In the genomic region with DNA sequence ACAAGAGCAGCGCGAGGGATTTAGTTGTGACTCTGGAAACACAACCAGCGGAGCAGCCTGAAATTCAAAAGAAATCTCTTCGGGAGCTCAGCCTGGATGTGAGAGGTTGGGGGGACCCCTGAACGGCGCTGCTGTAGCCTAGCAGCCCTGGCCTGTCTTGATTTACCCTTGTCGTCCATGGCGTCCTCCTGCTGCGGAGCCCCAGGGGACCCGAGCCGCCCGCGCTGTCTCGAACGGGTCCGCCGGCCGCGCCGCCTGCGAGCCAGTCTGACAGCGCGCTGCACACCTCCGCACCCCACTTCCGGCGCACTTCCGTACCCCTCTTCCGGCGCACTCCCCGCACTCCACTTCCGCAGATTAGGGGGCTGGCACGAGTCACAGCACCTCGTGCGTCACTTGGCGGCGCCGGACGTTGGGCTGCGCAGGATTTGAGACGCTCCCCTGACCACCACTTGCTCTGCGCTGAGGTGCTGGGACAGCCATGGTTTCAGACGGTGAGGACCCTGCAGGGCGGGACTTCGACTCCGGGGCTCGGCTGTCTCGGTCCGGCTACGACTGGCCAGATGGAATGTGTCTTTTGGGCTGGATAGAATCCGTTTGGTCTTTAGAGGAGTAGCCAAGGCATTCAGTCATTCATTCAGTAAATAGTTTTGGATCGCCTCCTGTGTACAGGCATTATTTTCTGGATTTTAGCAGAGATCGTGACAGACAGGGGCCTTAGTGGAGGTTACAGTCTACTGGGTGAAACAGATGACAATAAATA, we compare ENCODE assay signal across 8 cellular contexts. TPM values are rescaled to one million over a fixed set of nuclear protein-coding genes. Genes with fewer than 3 reads are reported as not detected.
DNase-seq lines count a peak whose midpoint lies in the region; ATAC-seq, FAIRE-seq and TF ChIP-seq lines count a peak whose summit lies in the region.

A gene (minus strand): TSS at position 308 of the 763 bp plus-strand sequence. CDS start 129 bp downstream, at position 179.
A gene (plus strand): TSS at position 451 of the 763 bp plus-strand sequence. CDS start 31 bp downstream, at position 482.

- H2BK5ac ChIP-seq in H1 (ENCODE audit: low read depth, low read length) (peak within 1 kb of the TSS; percentile 80; the same call in 1 of the 2 replicates), mesenchymal stem cell (ENCODE audit: low read depth, low read length, poor library complexity, severe bottlenecking) (no peak within 1 kb of the TSS)

- peak; percentile 96 to 99 for TF ChIP-seq POLR2A in H1 (IDR thresholded peaks at IDR 0.05; ENCODE audit: control extremely low read depth in 1 of 2, low read depth in 2 of 2, low read length in 2 of 2)

- peak within 1 kb of the TSS; percentile 40 for H4K91ac ChIP-seq in H1 (replicated peaks; ENCODE audit: insufficient read length, low read length)
- no peak within 1 kb of the TSS for H4K91ac ChIP-seq in mesenchymal stem cell (ENCODE audit: low read length)

- peaks cover 2 to 20% (median 17%) of the 10 kb centered on the region in 4 experiments; a peak in 6 of 8 replicates for H3K36me3 ChIP-seq in H1 (ENCODE audit: control insufficient read depth in 2 of 4, insufficient read depth in 4 of 4, low read length in 3 of 4)
- H3K36me3 ChIP-seq in mesenchymal stem cell (ENCODE audit: control insufficient read depth in 1 of 2, insufficient read depth in 2 of 2, low read depth in 1 of 2, low read length in 2 of 2) = peaks cover 18 to 30% of the 10 kb centered on the region in 2 experiments

- H4K20me1 ChIP-seq in H1 (replicated peaks in 1 of 2; ENCODE audit: control insufficient read depth in 1 of 2, insufficient read depth in 2 of 2, low read length in 2 of 2) = peaks cover 0 to 4% of the 10 kb centered on the region in 2 experiments

- no peak within 1 kb of the TSS for H3K23ac ChIP-seq in H1 (ENCODE audit: insufficient read length)
- H3K23ac ChIP-seq in mesenchymal stem cell (ENCODE audit: low read length in 2 of 2) = peak within 1 kb of the TSS in 1 of 2 experiments; percentile 83

- peak within 1 kb of the TSS; percentile 34 for H3K56ac ChIP-seq in H1 (replicated peaks; ENCODE audit: insufficient read length, low read depth, low read length)

- H3K4ac ChIP-seq in H1 (replicated peaks; ENCODE audit: insufficient read length, low read depth, low read length) = peak within 1 kb of the TSS; percentile 96
- peak within 1 kb of the TSS; percentile 46 to 69 for H3K4ac ChIP-seq in mesenchymal stem cell (ENCODE audit: low read depth in 1 of 2, low read length in 2 of 2)

- peaks cover 0 to 20% of the 10 kb centered on the region in 2 experiments; a peak in 2 of 4 replicates for H3K79me2 ChIP-seq in H1 (ENCODE audit: control insufficient read depth in 1 of 2, insufficient read depth in 2 of 2, low read length in 2 of 2)

- H3K14ac ChIP-seq in H1 (ENCODE audit: insufficient read length) = no peak within 1 kb of the TSS
- H3K14ac ChIP-seq in mesenchymal stem cell (ENCODE audit: low read length in 2 of 2) = no peak within 1 kb of the TSS

- 0 out of 2 replicates have a peak within 1 kb of the TSS, but pooled peaks have one; percentile 24 for H2AFZ ChIP-seq in H1 (ENCODE audit: low read length)
- peak within 1 kb of the TSS; percentile 70 for H2AFZ ChIP-seq in mesenchymal stem cell (ENCODE audit: low read depth, low read length)

- no peaks in the 10 kb centered on the region for H3K9me3 ChIP-seq in H1 (ENCODE audit: insufficient read depth in 2 of 2, low read depth in 1 of 2, low read length in 1 of 2)
- no peaks in the 10 kb centered on the region for H3K9me3 ChIP-seq in mesenchymal stem cell (ENCODE audit: control insufficient read depth, low read length)

- peak within 1 kb of the TSS; percentile 90; the same call in 1 of the 2 replicates for H4K8ac ChIP-seq in H1 (ENCODE audit: extremely low read depth, insufficient read depth, low read length)
- H4K8ac ChIP-seq in mesenchymal stem cell (ENCODE audit: low read length) = peak within 1 kb of the TSS; percentile 74

- H2BK12ac ChIP-seq in H1 (ENCODE audit: low read depth, low read length) = no peak within 1 kb of the TSS; the same call in 1 of the 2 replicates
- H2BK12ac ChIP-seq in mesenchymal stem cell (ENCODE audit: low read length in 2 of 2) = no peak within 1 kb of the TSS

- H2BK120ac ChIP-seq in H1 (replicated peaks; ENCODE audit: low read depth, low read length) (peak within 1 kb of the TSS; percentile 87), mesenchymal stem cell (ENCODE audit: low read depth, low read length) (no peak within 1 kb of the TSS)

- no peak for TF ChIP-seq CTCF in H1 (IDR thresholded peaks at IDR 0.05; ENCODE audit: control extremely low read depth in 1 of 3, insufficient read depth in 1 of 3, low read depth in 1 of 3, low read length in 3 of 3)

- POLR2A ChIA-PET in H1 (lab: Charles Lee; ENCODE audit: partially characterized antibody) = interaction anchor here (0.8 to 3.1 kb wide), 8 partner anchors 9 to 401 kb away, joined by 3 to 14 read pairs (median 4); a partner anchor contains a TSS

- TF ChIP-seq EP300 in H1 (IDR thresholded peaks at IDR 0.05; ENCODE audit: borderline replicate concordance in 1 of 2, low read depth in 2 of 2, low read length in 2 of 2) = peak in 1 of 2 experiments; percentile 59; a peak in 1 of 3 replicates

- FAIRE-seq in HTR-8/SVneo (lab: Jason Lieb, UNC) = peak; percentile 93
- FAIRE-seq in H1 (lab: Jason Lieb, UNC) = no peak

- peaks cover 0 to 4% (median 0%) of the 10 kb centered on the region in 4 experiments; a peak in 3 of 7 replicates for H3K4me1 ChIP-seq in H1 (replicated peaks in 1 of 4; ENCODE audit: control insufficient read depth in 3 of 4, insufficient read depth in 4 of 4, low read length in 3 of 4)
- peaks cover 3% of the 10 kb centered on the region for H3K4me1 ChIP-seq in mesenchymal stem cell (ENCODE audit: control insufficient read depth, insufficient read depth, low read depth, low read length)

- H3K79me1 ChIP-seq in H1 (ENCODE audit: low read depth, low read length) = peaks cover 2% of the 10 kb centered on the region
- peaks cover 27% of the 10 kb centered on the region for H3K79me1 ChIP-seq in mesenchymal stem cell (replicated peaks; ENCODE audit: low read length, poor library complexity, severe bottlenecking)

- H3K4me2 ChIP-seq in H1 (ENCODE audit: insufficient read depth in 1 of 2, low read depth in 2 of 2, low read length in 2 of 2) (peak within 1 kb of the TSS; percentile 63 to 81), mesenchymal stem cell (ENCODE audit: low read length, poor library complexity, severe bottlenecking) (peak within 1 kb of the TSS; percentile 87)

- 2% methylated on average over 52 of the region's 52 CpGs; no CpG with 5 or more reads in 1 of the 2 experiments for WGBS in H1 (ENCODE audit: extremely low coverage in 1 of 2, insufficient coverage in 1 of 2, insufficient read length in 1 of 2, insufficient replicate concordance in 2 of 2, low coverage in 1 of 2, low lambda C conversion rate in 2 of 2, missing lambda C conversion rate in 1 of 2), 2 experiments
- WGBS in mesenchymal stem cell = under 1% methylated on average over 52 of the region's 52 CpGs

- H3K27ac ChIP-seq in H1 (ENCODE audit: low read depth, low read length) = peak within 1 kb of the TSS; percentile 81
- H3K27ac ChIP-seq in mesenchymal stem cell (ENCODE audit: low read length, poor library complexity, severe bottlenecking) = peak within 1 kb of the TSS; percentile 50

- no peak within 1 kb of the TSS for H2AK5ac ChIP-seq in H1 (ENCODE audit: low read depth, low read length)
- no peak within 1 kb of the TSS for H2AK5ac ChIP-seq in mesenchymal stem cell (ENCODE audit: low read length, severe bottlenecking)

- no peaks in the 10 kb centered on the region for H3K27me3 ChIP-seq in H1 (replicated peaks in 1 of 4; ENCODE audit: control insufficient read depth in 3 of 4, extremely low read depth in 1 of 4, insufficient read depth in 3 of 4, low read length in 3 of 4)
- H3K27me3 ChIP-seq in mesenchymal stem cell (ENCODE audit: control insufficient read depth in 1 of 2, insufficient read depth in 1 of 2, low read length in 2 of 2) = no peaks in the 10 kb centered on the region

- H3K18ac ChIP-seq in H1 (ENCODE audit: extremely low read depth, low read length) (no peak within 1 kb of the TSS), mesenchymal stem cell (ENCODE audit: low read depth in 1 of 2, low read length in 2 of 2) (peak within 1 kb of the TSS in 1 of 2 experiments; percentile 77)

- no peak within 1 kb of the TSS for H2BK15ac ChIP-seq in H1 (ENCODE audit: low read length)
- H2BK15ac ChIP-seq in mesenchymal stem cell (ENCODE audit: low read depth, poor library complexity, severe bottlenecking) = no peak within 1 kb of the TSS

- H2BK20ac ChIP-seq in H1 (ENCODE audit: low read length) = no peak within 1 kb of the TSS

- H3K4me3 ChIP-seq in H1 (ENCODE audit: extremely low read depth in 1 of 4, insufficient read depth in 2 of 4, low read depth in 3 of 4, low read length in 4 of 4) (peak within 1 kb of the TSS; percentile 75 to 94 (median 92)), mesenchymal stem cell (ENCODE audit: insufficient read depth in 1 of 2, low read depth in 1 of 2, low read length in 2 of 2) (peak within 1 kb of the TSS; percentile 89 to 100)

- ATAC-seq in GM21367 (IDR thresholded peaks at IDR 0.05; ENCODE audit: unreplicated experiment) = peak; percentile 87

- peak within 1 kb of the TSS; percentile 67 to 94 (median 86) for H3K9ac ChIP-seq in H1 (replicated peaks in 1 of 4; ENCODE audit: extremely low read depth in 1 of 4, low read depth in 3 of 4, low read length in 3 of 4)
- peak within 1 kb of the TSS; percentile 94 for H3K9ac ChIP-seq in mesenchymal stem cell (ENCODE audit: low read length)

- CTCF ChIA-PET in H1 (lab: Charles Lee; ENCODE audit: partially characterized antibody) = no interaction called here

- H4K5ac ChIP-seq in H1 (ENCODE audit: insufficient read length, low read depth, low read length) = peak within 1 kb of the TSS; percentile 23

- H3K23me2 ChIP-seq in H1 (ENCODE audit: low read depth, low read length) = peaks cover 3% of the 10 kb centered on the region; the same call in 1 of the 2 replicates

- no peak for TF ChIP-seq RAD21 in H1 (IDR thresholded peaks at IDR 0.05 in 1 of 2, conservative IDR thresholded peaks at IDR 0.05 in 1 of 2; ENCODE audit: low read depth in 2 of 2, low read length in 2 of 2)

- DNase-seq in COLO829 (ENCODE audit: low spot score) (peak; percentile 97), HTR-8/SVneo (ENCODE audit: insufficient read length, low spot score) (peak; percentile 99), NOMO-1 treated with dmso at 0.1 percent for 144 hours (lab: John Stamatoyannopoulos, UW; ENCODE audit: unreplicated experiment) (peak; percentile 99), H1 (ENCODE audit: low read depth in 1 of 2, low spot score in 2 of 2) (peak; percentile 93 to 98), mesenchymal stem cell (peak; percentile 97)
- peak; percentile 86 to 94 (median 88) for DNase-seq in activated CD8-positive, alpha-beta memory T cell treated with anti-CD3 and anti-CD28 coated beads for 48 hours (ENCODE audit: low read depth in 2 of 3, low spot score in 2 of 3)
- DNase-seq in stimulated activated CD8-positive, alpha-beta memory T cell treated with anti-CD3 and anti-CD28 coated beads, Interleukin-12 subunit alpha, Interleukin-12 subunit beta, amount 100 ng/mL, for 4 hours (ENCODE audit: low read depth) = peak; percentile 95

RNA-seq across cellular contexts. Expression of the first gene that starts in this region (rescaled TPM):
- 48.3 and 49.9 TPM in 2 replicates for total RNA-seq in H1 (2021; fragmentation: NEBNext Ultra II Directional; extraction: Animal tissue kit (Norgen Biotek cat#: 25700))
- 21.8 and 24.9 TPM in 2 replicates for polyA plus RNA-seq in H1 (2011; rRNA removed)
- polyA plus RNA-seq in H1 (2011; cell fraction: cytosol; rRNA removed) = 32.0 TPM
- polyA plus RNA-seq in H1 (2011; cell fraction: nucleus; rRNA removed) = 33.1 TPM
- 37.4 to 41.8 TPM (median 40.7 TPM) in 4 replicates for polyA plus RNA-seq in H1 (2012, experiment 1 of 2)
- polyA plus RNA-seq in H1 (2012, experiment 2 of 2) = 10.2 TPM
- polyA plus RNA-seq in H1 (2013, experiment 1 of 2) = 33.0 TPM
- polyA plus RNA-seq in H1 (2013, experiment 2 of 2) = 30.9 TPM
- polyA minus RNA-seq in H1 (2011; rRNA and poly(A)+ RNA removed) = 19.8 and 20.1 TPM in 2 replicates
- 9.8 TPM for polyA minus RNA-seq in H1 (2011; cell fraction: cytosol; rRNA and poly(A)+ RNA removed)
- 12.2 TPM for polyA minus RNA-seq in H1 (2011; cell fraction: nucleus; rRNA and poly(A)+ RNA removed)
- 28.0 TPM for polyA plus RNA-seq in mesenchymal stem cell (2013, experiment 1 of 2)
- 29.6 TPM for polyA plus RNA-seq in mesenchymal stem cell (2013, experiment 2 of 2)

RNA-seq across cellular contexts. Expression of the second gene that starts in this region (rescaled TPM):
- 32.1 and 35.8 TPM in 2 replicates for total RNA-seq in H1 (2021; fragmentation: NEBNext Ultra II Directional; extraction: Animal tissue kit (Norgen Biotek cat#: 25700))
- polyA plus RNA-seq in H1 (2011; rRNA removed) = 15.0 and 21.0 TPM in 2 replicates
- polyA plus RNA-seq in H1 (2011; cell fraction: cytosol; rRNA removed) = 18.8 TPM
- polyA plus RNA-seq in H1 (2011; cell fraction: nucleus; rRNA removed) = 5.6 TPM
- 18.2 to 31.8 TPM (median 23.7 TPM) in 4 replicates for polyA plus RNA-seq in H1 (2012, experiment 1 of 2)
- 7.4 TPM for polyA plus RNA-seq in H1 (2012, experiment 2 of 2)
- polyA plus RNA-seq in H1 (2013, experiment 1 of 2) = 15.3 TPM
- 19.3 TPM for polyA plus RNA-seq in H1 (2013, experiment 2 of 2)
- 41.7 and 50.3 TPM in 2 replicates for polyA minus RNA-seq in H1 (2011; rRNA and poly(A)+ RNA removed)
- 8.0 TPM for polyA minus RNA-seq in H1 (2011; cell fraction: cytosol; rRNA and poly(A)+ RNA removed)
- 18.5 TPM for polyA minus RNA-seq in H1 (2011; cell fraction: nucleus; rRNA and poly(A)+ RNA removed)
- polyA plus RNA-seq in mesenchymal stem cell (2013, experiment 1 of 2) = 24.0 TPM
- polyA plus RNA-seq in mesenchymal stem cell (2013, experiment 2 of 2) = 24.3 TPM

Comparison
In these comparisons a context has a peak if more than half of its experiments do, and no peak if none do; other contexts are left out.
1. Peak in every context shown above with its lines: DNase-seq, ATAC-seq, H3K4me3 ChIP-seq and H3K27ac ChIP-seq.